In genomic region chr4:100962698-100963097, GRCh38 we compare ENCODE assay signal across 17 cellular contexts.
DNase-seq lines count a peak whose midpoint lies in the region; ATAC-seq and TF ChIP-seq lines count a peak whose summit lies in the region.
"Had no signal": no experiment of that assay in that cellular context is flagged by ENCODE, and none has a peak within 500 bp of the region (broad histone marks: within the 10 kb centered on the region; RNA-seq: fewer than 3 reads in every experiment).

No MANE protein-coding gene starts in this region.

- H3K27ac Mint-ChIP-seq in effector memory CD8-positive, alpha-beta T cell, result no peak overlapping the region
- no peak overlapping the region for H3K27ac Mint-ChIP-seq in progenitor cell of endocrine pancreas
- H3K27ac Mint-ChIP-seq: activated naive CD4-positive, alpha-beta T cell treated with anti-CD3 and anti-CD28 coated beads, Interleukin-2, amount 50 U/mL, for 24 hours; HFFc6; neural progenitor cell had no signal

- H3K9me3 Mint-ChIP-seq in effector memory CD8-positive, alpha-beta T cell, result no peaks in the 10 kb centered on the region
- no peaks in the 10 kb centered on the region for H3K9me3 Mint-ChIP-seq in progenitor cell of endocrine pancreas (ENCODE audit: low read depth)
- H3K9me3 Mint-ChIP-seq: activated naive CD4-positive, alpha-beta T cell treated with anti-CD3 and anti-CD28 coated beads, Interleukin-2, amount 50 U/mL, for 24 hours; HFFc6 had no signal

- H3K4me1 Mint-ChIP-seq in effector memory CD8-positive, alpha-beta T cell (ENCODE audit: low read depth in 2 of 2), result no peaks in the 10 kb centered on the region
- H3K4me1 Mint-ChIP-seq in progenitor cell of endocrine pancreas (ENCODE audit: low read depth), result no peaks in the 10 kb centered on the region
- H3K4me1 Mint-ChIP-seq: activated naive CD4-positive, alpha-beta T cell treated with anti-CD3 and anti-CD28 coated beads, Interleukin-2, amount 50 U/mL, for 24 hours; neural progenitor cell had no signal

- H3K4me3 Mint-ChIP-seq in effector memory CD8-positive, alpha-beta T cell, result no peak overlapping the region
- H3K4me3 Mint-ChIP-seq in progenitor cell of endocrine pancreas (ENCODE audit: low read depth), result no peak overlapping the region
- H3K4me3 Mint-ChIP-seq: activated naive CD4-positive, alpha-beta T cell treated with anti-CD3 and anti-CD28 coated beads, Interleukin-2, amount 50 U/mL, for 24 hours; HFFc6; neural progenitor cell had no signal

- H3K36me3 Mint-ChIP-seq in effector memory CD8-positive, alpha-beta T cell (ENCODE audit: insufficient read depth), result no peaks in the 10 kb centered on the region
- H3K36me3 Mint-ChIP-seq in progenitor cell of endocrine pancreas (ENCODE audit: insufficient read depth), result no peaks in the 10 kb centered on the region
- H3K36me3 Mint-ChIP-seq: activated naive CD4-positive, alpha-beta T cell treated with anti-CD3 and anti-CD28 coated beads, Interleukin-2, amount 50 U/mL, for 24 hours; neural progenitor cell had no signal

- no peak for TF ChIP-seq CTCF in progenitor cell of endocrine pancreas (IDR thresholded peaks at IDR 0.05; ENCODE audit: unreplicated experiment)

- DNase-seq in DMS 273 (lab: John Stamatoyannopoulos, UW; ENCODE audit: unreplicated experiment), result peak; percentile 54
- DNase-seq in SKM-1 treated with dmso at 0.1 percent for 144 hours (lab: John Stamatoyannopoulos, UW; ENCODE audit: unreplicated experiment), result no peak
- no peak for DNase-seq in effector memory CD8-positive, alpha-beta T cell
- DNase-seq in NCI-H1694 (lab: John Stamatoyannopoulos, UW), result no peak
- DNase-seq in progenitor cell of endocrine pancreas (ENCODE audit: low spot score, unreplicated experiment), result no peak
- DNase-seq: activated CD4-positive, alpha-beta T cell treated with anti-CD3 and anti-CD28 coated beads, Interleukin-2, amount 50 U/mL, for 4 hours; activated T-cell treated with anti-CD3 and anti-CD28 coated beads, Interleukin-2, amount 50 U/mL, for 1 hour; DMS153; HFFc6; left lung; NCI-H146; NCI-H345 had no signal

- no peaks in the 10 kb centered on the region for H3K27me3 Mint-ChIP-seq in effector memory CD8-positive, alpha-beta T cell
- no peaks in the 10 kb centered on the region for H3K27me3 Mint-ChIP-seq in progenitor cell of endocrine pancreas

- ATAC-seq in GM18873 (IDR thresholded peaks at IDR 0.05; ENCODE audit: low FRiP score, unreplicated experiment) (peak; percentile 88), HG02678 (IDR thresholded peaks at IDR 0.05; ENCODE audit: unreplicated experiment) (peak; percentile 91), HG03378 (IDR thresholded peaks at IDR 0.05; ENCODE audit: unreplicated experiment) (peak; percentile 75)
- ATAC-seq in effector memory CD8-positive, alpha-beta T cell (replicated peaks), result no peak
- ATAC-seq: left lung had no signal
